Comparison of ENCODE assay signal across 20 cellular contexts in the genomic region with DNA sequence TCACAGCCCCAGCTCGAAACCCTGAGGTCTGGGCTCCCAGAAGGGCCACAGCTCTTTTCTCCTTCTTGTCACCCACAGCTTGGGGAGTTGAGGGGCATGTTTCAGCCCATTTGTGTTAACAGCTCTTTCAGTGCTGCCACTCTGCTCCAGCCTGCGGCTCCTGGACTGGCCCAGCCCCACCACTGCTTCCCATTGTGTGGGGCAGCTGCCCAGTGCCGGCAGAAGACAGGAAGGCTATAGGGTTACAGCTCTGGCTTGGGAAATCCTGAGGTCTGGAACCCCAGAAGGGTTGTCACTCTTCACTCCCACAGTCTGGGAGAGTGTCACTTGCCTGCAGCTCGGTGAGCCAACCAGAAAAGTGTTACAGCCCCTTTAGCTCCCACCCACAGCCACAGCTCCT.
"Had no signal": no experiment of that assay in that cellular context is flagged by ENCODE, and none has a peak within 500 bp of the region (broad histone marks: within the 10 kb centered on the region; RNA-seq: fewer than 3 reads in every experiment).

No MANE protein-coding gene starts in this region.

- H3K4me1 ChIP-seq: parathyroid adenoma had no signal

- H3K27me3 Mint-ChIP-seq: activated T-cell treated with anti-CD3 and anti-CD28 coated beads, Interleukin-2, amount 50 U/mL, for 24 hours; central memory CD8-positive, alpha-beta T cell had no signal

- H3K27ac ChIP-seq: body of pancreas, coronary artery, parathyroid adenoma, tibial artery had no signal

- H3K9ac ChIP-seq: parathyroid adenoma had no signal

- H3K9me3 ChIP-seq: body of pancreas, tibial artery had no signal

- H2AFZ ChIP-seq: parathyroid adenoma had no signal

- H3K27me3 ChIP-seq: body of pancreas, tibial artery had no signal

- H3K27ac Mint-ChIP-seq: activated CD4-positive, alpha-beta T cell treated with anti-CD3 and anti-CD28 coated beads, Interleukin-2, amount 10 ng/mL, durations not matched to agents 7 days and 5 days; activated CD8-positive, alpha-beta T cell treated with anti-CD3 and anti-CD28 coated beads, Interleukin-2, amount 10 ng/mL, durations not matched to agents 7 days and 5 days; activated naive CD4-positive, alpha-beta T cell treated with anti-CD3 and anti-CD28 coated beads for 36 hours; activated T-cell treated with anti-CD3 and anti-CD28 coated beads, Interleukin-2, amount 50 U/mL, for 24 hours; immature natural killer cell; natural killer cell treated with Interleukin-12 subunit alpha and Interleukin-12 subunit beta and Interleukin-15 and Interleukin-18, amount 100 ng/mL, for 72 hours had no signal

- H3K4me3 Mint-ChIP-seq: activated CD4-positive, alpha-beta T cell treated with anti-CD3 and anti-CD28 coated beads, Interleukin-2, amount 10 ng/mL, durations not matched to agents 7 days and 5 days; activated CD8-positive, alpha-beta T cell treated with anti-CD3 and anti-CD28 coated beads, Interleukin-2, amount 10 ng/mL, durations not matched to agents 7 days and 5 days; activated naive CD4-positive, alpha-beta T cell treated with anti-CD3 and anti-CD28 coated beads for 36 hours; activated T-cell treated with anti-CD3 and anti-CD28 coated beads, Interleukin-2, amount 50 U/mL, for 24 hours; central memory CD8-positive, alpha-beta T cell; immature natural killer cell; natural killer cell treated with Interleukin-12 subunit alpha and Interleukin-12 subunit beta and Interleukin-15 and Interleukin-18, amount 100 ng/mL, for 72 hours had no signal

- H3K9me3 Mint-ChIP-seq: activated naive CD4-positive, alpha-beta T cell treated with anti-CD3 and anti-CD28 coated beads for 36 hours; activated T-cell treated with anti-CD3 and anti-CD28 coated beads, Interleukin-2, amount 50 U/mL, for 24 hours; central memory CD8-positive, alpha-beta T cell; immature natural killer cell; natural killer cell treated with Interleukin-12 subunit alpha and Interleukin-12 subunit beta and Interleukin-15 and Interleukin-18, amount 100 ng/mL, for 72 hours had no signal

- H3K79me2 ChIP-seq: parathyroid adenoma had no signal

- ATAC-seq: activated CD4-positive, CD25-positive, alpha-beta regulatory T cell treated with anti-CD3 and anti-CD28 coated beads, Interleukin-2, amount 50 U/mL, for 24 hours; activated CD8-positive, alpha-beta T cell treated with anti-CD3 and anti-CD28 coated beads, Interleukin-2, amount 10 ng/mL, durations not matched to agents 7 days and 5 days; body of pancreas had no signal

- H3K4me3 ChIP-seq: body of pancreas, coronary artery, tibial artery had no signal

- DNase-seq: activated CD4-positive, alpha-beta T cell treated with anti-CD3 and anti-CD28 coated beads, Interleukin-2, amount 10 ng/mL, durations not matched to agents 7 days and 5 days; activated CD8-positive, alpha-beta T cell treated with anti-CD3 and anti-CD28 coated beads, Interleukin-2, amount 10 ng/mL, durations not matched to agents 7 days and 5 days; activated naive CD4-positive, alpha-beta T cell treated with anti-CD3 and anti-CD28 coated beads for 36 hours; activated T-cell treated with anti-CD3 and anti-CD28 coated beads, Interleukin-2, amount 50 U/mL, for 24 hours; body of pancreas; erythroblast; immature natural killer cell; kidney glomerular epithelial cell; stimulated activated CD4-positive, alpha-beta T cell treated with anti-CD3 and anti-CD28 coated beads, Interleukin-12 subunit alpha, Interleukin-12 subunit beta, amount 100 ng/mL, for 4 hours; stimulated activated CD4-positive, alpha-beta T cell treated with anti-CD3 and anti-CD28 coated beads, Interleukin-1b, Interleukin-23, amount 100 ng/mL, for 48 hours; stimulated activated CD8-positive, alpha-beta memory T cell treated with anti-CD3 and anti-CD28 coated beads, Interleukin-4, amount 100 ng/mL, for 48 hours; stimulated activated naive CD4-positive, alpha-beta T cell treated with Interleukin-2 at 50 U/mL for 16 hours; T-helper 1 cell; T-helper 9 cell; tibial artery had no signal
